8 cellular contexts compared by ENCODE assay signal in the genomic region with DNA sequence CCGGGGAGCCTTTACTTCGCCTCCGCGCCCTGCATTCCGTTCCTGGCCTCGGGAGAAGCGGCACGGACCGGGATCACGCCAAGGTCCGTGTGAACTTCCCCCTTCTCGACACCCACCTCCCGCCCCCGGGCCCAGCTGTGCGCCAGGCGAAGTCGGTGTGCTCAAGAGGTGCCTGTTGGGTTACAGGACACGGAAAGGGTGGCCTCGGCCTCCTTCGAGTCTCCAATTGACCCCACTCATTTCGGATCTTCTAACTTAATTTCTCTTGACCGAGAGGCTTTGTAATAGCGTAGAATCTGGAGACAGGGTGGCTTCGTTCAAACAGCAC. TPM values are rescaled to one million over a fixed set of nuclear protein-coding genes. Genes with fewer than 3 reads are reported as not detected.
A peak's percentile ranks its signal among the peaks of the same experiment; 100 is the strongest.
DNase-seq lines count a peak whose midpoint lies in the region; ATAC-seq and TF ChIP-seq lines count a peak whose summit lies in the region.

No MANE protein-coding gene starts in this region.

- H3K36me3 ChIP-seq in heart right ventricle (peaks cover 0 to 4% (median 0%) of the 10 kb centered on the region in 9 donors), Karpas-422 (ENCODE audit: insufficient read depth, low read length) (no peaks in the 10 kb centered on the region), ectodermal cell (ENCODE audit: control insufficient read depth, insufficient read depth, low read length) (no peaks in the 10 kb centered on the region), neuronal stem cell (replicated peaks in 1 of 2; ENCODE audit: control insufficient read depth in 2 of 2, insufficient read depth in 2 of 2, low read length in 2 of 2) (peaks cover 0 to 3% of the 10 kb centered on the region in 2 donors)

- intact Hi-C loops in heart right ventricle (cut with DNase I) (no loop called here), cardiac septum (cut with DNase I) (no loop called here)

- H3K4me1 ChIP-seq in heart right ventricle (peaks cover 0 to 48% (median 8%) of the 10 kb centered on the region in 9 donors), Karpas-422 (ENCODE audit: low read length) (peaks cover 28% of the 10 kb centered on the region), ectodermal cell (ENCODE audit: control insufficient read depth, insufficient read depth, low read length) (no peaks in the 10 kb centered on the region), neuronal stem cell (ENCODE audit: control insufficient read depth in 2 of 2, insufficient read depth in 1 of 2, low read depth in 1 of 2, low read length in 2 of 2) (peaks cover 3% of the 10 kb centered on the region in 2 donors)

- H3K23ac ChIP-seq in neuronal stem cell (ENCODE audit: low read depth, low read length, poor library complexity): no peak overlapping the region

- no peak overlapping the region for H2AFZ ChIP-seq in Karpas-422 (ENCODE audit: low read length)
- H2AFZ ChIP-seq in neuronal stem cell (ENCODE audit: low read length): peak overlapping the region; percentile 82

- no peak overlapping the region for H2AK5ac ChIP-seq in neuronal stem cell (ENCODE audit: low read depth, low read length)

- H3K27me3 ChIP-seq in heart right ventricle (peaks cover 0 to 4% (median 0%) of the 10 kb centered on the region in 7 donors), Karpas-422 (ENCODE audit: low read length) (no peaks in the 10 kb centered on the region), ectodermal cell (ENCODE audit: control insufficient read depth, insufficient read depth, low read length, poor library complexity, severe bottlenecking) (no peaks in the 10 kb centered on the region), neuronal stem cell (ENCODE audit: control insufficient read depth in 3 of 3, insufficient read depth in 3 of 3, low read depth in 1 of 3, low read length in 3 of 3) (no peaks in the 10 kb centered on the region)

- H3K9me2 ChIP-seq in Karpas-422 (replicated peaks; ENCODE audit: insufficient read depth, low read length): no peaks in the 10 kb centered on the region

- H4K8ac ChIP-seq in neuronal stem cell (ENCODE audit: low read depth, low read length): no peak overlapping the region

- H3K27ac ChIP-seq in heart right ventricle (peak overlapping the region; percentile 71 to 94 (median 90)), Karpas-422 (ENCODE audit: low read length) (no peak overlapping the region), ectodermal cell (ENCODE audit: insufficient read depth, low read depth, low read length, poor library complexity, severe bottlenecking) (no peak overlapping the region), neuronal stem cell (replicated peaks; ENCODE audit: low read length) (no peak overlapping the region)

- H3K4me2 ChIP-seq in Karpas-422 (ENCODE audit: low read depth, low read length, poor library complexity, severe bottlenecking) (peak overlapping the region; percentile 68), neuronal stem cell (ENCODE audit: insufficient read depth, low read length, poor library complexity, severe bottlenecking) (peak overlapping the region; percentile 54)

- no peak overlapping the region for H2BK15ac ChIP-seq in neuronal stem cell (ENCODE audit: low read length)

- H3K9me3 ChIP-seq in heart right ventricle: no peaks in the 10 kb centered on the region
- H3K9me3 ChIP-seq in Karpas-422 (ENCODE audit: low read length): no peaks in the 10 kb centered on the region
- H3K9me3 ChIP-seq in ectodermal cell (ENCODE audit: control insufficient read depth, low read length): no peaks in the 10 kb centered on the region
- H3K9me3 ChIP-seq in neuronal stem cell (replicated peaks in 1 of 2; ENCODE audit: control insufficient read depth in 2 of 2, insufficient read depth in 1 of 2, low read depth in 1 of 2, low read length in 2 of 2): no peaks in the 10 kb centered on the region

- peaks cover 2% of the 10 kb centered on the region for H3K79me1 ChIP-seq in neuronal stem cell (ENCODE audit: low read depth, low read length)

- H4K91ac ChIP-seq in neuronal stem cell (ENCODE audit: low read depth, low read length, poor library complexity): no peak overlapping the region

- no peak overlapping the region for H2BK5ac ChIP-seq in neuronal stem cell (ENCODE audit: low read length)

- H3K18ac ChIP-seq in neuronal stem cell (ENCODE audit: low read length): peak overlapping the region; percentile 71

- no peak overlapping the region for H3K4ac ChIP-seq in neuronal stem cell (ENCODE audit: low read length)

- ATAC-seq in heart right ventricle: peak in 2 of 8 donors; percentile 3 to 11
- ATAC-seq in GM21786 (IDR thresholded peaks at IDR 0.05; ENCODE audit: unreplicated experiment): no peak

- H3K9ac ChIP-seq in Karpas-422 (ENCODE audit: low read length): peak overlapping the region; percentile 78
- H3K9ac ChIP-seq in neuronal stem cell (ENCODE audit: low read depth, low read length, poor library complexity): peak overlapping the region; percentile 90

- 0% methylated on average over 18 to 23 of the region's 24 CpGs for WGBS in heart right ventricle, 2 donors
- 1% methylated on average over 24 of the region's 24 CpGs for WGBS in ectodermal cell, 2 experiments
- no CpG with 5 or more reads among the region's 24 CpGs for WGBS in neuronal stem cell (ENCODE audit: extremely low coverage in 2 of 2, insufficient read length in 2 of 2, insufficient replicate concordance in 1 of 2), 2 donors

- peaks cover 4% of the 10 kb centered on the region; the same call in 1 of the 2 replicates for H4K20me1 ChIP-seq in Karpas-422 (ENCODE audit: insufficient read depth, low read depth, low read length)

- H2BK120ac ChIP-seq in neuronal stem cell (ENCODE audit: low read depth, low read length): no peak overlapping the region

- no peak for TF ChIP-seq CTCF in heart right ventricle (IDR thresholded peaks at IDR 0.05)

- H2BK12ac ChIP-seq in neuronal stem cell (ENCODE audit: low read length): no peak overlapping the region

- peaks cover 47% of the 10 kb centered on the region for H3K79me2 ChIP-seq in Karpas-422 (ENCODE audit: low read length)

- no peak overlapping the region for H3K14ac ChIP-seq in neuronal stem cell (ENCODE audit: low read length)

- DNase-seq in heart right ventricle (no peak), cardiac septum (ENCODE audit: low spot score) (no peak), Karpas-422 (peak; percentile 50), neuronal stem cell (ENCODE audit: low spot score) (no peak), NCI-H2227 (lab: John Stamatoyannopoulos, UW; ENCODE audit: unreplicated experiment) (no peak), amniotic stem cell (lab: John Stamatoyannopoulos, UW) (no peak)

- H3K4me3 ChIP-seq in heart right ventricle (peak overlapping the region; percentile 48 to 88 (median 80)), Karpas-422 (ENCODE audit: low read length) (peak overlapping the region; percentile 78), ectodermal cell (ENCODE audit: insufficient read depth, low read depth, low read length) (peak overlapping the region; percentile 72), neuronal stem cell (ENCODE audit: low read length in 2 of 2) (peak overlapping the region; percentile 68 to 88)

RNA-seq across cellular contexts. Expression of a gene that starts 0.4 kb away (rescaled TPM):
- total RNA-seq in heart right ventricle: 1,000 to 10,000 TPM in 8 of 10 donors, 100 to 1,000 TPM in 2; 884 to 1,411 (median 1,066) TPM
- polyA plus RNA-seq in heart right ventricle: 1,000 to 10,000 TPM in 1 of 2 donors, 100 to 1,000 TPM in 1; 867 to 1,017 TPM
- total RNA-seq in cardiac septum: 898 TPM
- total RNA-seq in Karpas-422 (2014; rRNA removed; shearing (Covaris generic); ENCODE audit: low replicate concordance): 164 and 220 TPM in 2 replicates
- 205 TPM for polyA plus RNA-seq in ectodermal cell (2013, experiment 1 of 4)
- polyA plus RNA-seq in ectodermal cell (2013, experiment 2 of 4): 171 TPM
- 112 TPM for polyA plus RNA-seq in ectodermal cell (2013, experiment 3 of 4)
- polyA plus RNA-seq in ectodermal cell (2013, experiment 4 of 4): 144 TPM
- polyA plus RNA-seq in neuronal stem cell (2013, experiment 1 of 2): 68.8 TPM
- polyA plus RNA-seq in neuronal stem cell (2013, experiment 2 of 2): 62.3 TPM

Comparison
In these comparisons a context has a peak if more than half of its experiments do, and no peak if none do; other contexts are left out.
1. H3K27ac ChIP-seq: peak in heart right ventricle (10 of 10); none in Karpas-422 (single experiment), ectodermal cell (single experiment) and neuronal stem cell (single experiment).
2. Peak in every context shown above with its lines, with median percentiles within 50 percentile points of each other: H3K4me3 ChIP-seq.